In genomic region chr2:16852651-16853050, GRCh38 we compare ENCODE assay signal across 1 cellular context.
TF ChIP-seq lines count a peak whose summit lies in the region.

No MANE protein-coding gene starts in this region.

TF ChIP-seq in SK-N-SH, 30 proteins besides CTCF, POLR2A, EP300 and RAD21 (continued from another document):
- TF ChIP-seq RFX5 (IDR thresholded peaks at IDR 0.05; ENCODE audit: low read length), result no peak
- TF ChIP-seq TCF12 (IDR thresholded peaks at IDR 0.05), result no peak
